8 cellular contexts compared by ENCODE assay signal in genomic region chr22:46734830-46735453, GRCh38.
DNase-seq lines count a peak whose midpoint lies in the region; ATAC-seq and TF ChIP-seq lines count a peak whose summit lies in the region.

No MANE protein-coding gene starts in this region.

- peaks cover 69% of the 10 kb centered on the region for H3K4me1 Mint-ChIP-seq in central memory CD8-positive, alpha-beta T cell
- peaks cover 74% of the 10 kb centered on the region for H3K4me1 Mint-ChIP-seq in nephron progenitor cell

- peaks cover 38% of the 10 kb centered on the region for H3K36me3 Mint-ChIP-seq in central memory CD8-positive, alpha-beta T cell (ENCODE audit: insufficient read depth)
- H3K36me3 Mint-ChIP-seq in nephron progenitor cell (ENCODE audit: low read depth): peaks cover 5% of the 10 kb centered on the region

- no peaks in the 10 kb centered on the region for H3K9me3 Mint-ChIP-seq in central memory CD8-positive, alpha-beta T cell
- H3K9me3 Mint-ChIP-seq in nephron progenitor cell: no peaks in the 10 kb centered on the region

- no peak for TF ChIP-seq CTCF in nephron progenitor cell (IDR thresholded peaks at IDR 0.05)

- no peaks in the 10 kb centered on the region for H3K27me3 Mint-ChIP-seq in central memory CD8-positive, alpha-beta T cell
- H3K27me3 Mint-ChIP-seq in nephron progenitor cell (ENCODE audit: low read depth, poor library complexity): peaks cover 7% of the 10 kb centered on the region

- H3K27ac Mint-ChIP-seq in central memory CD8-positive, alpha-beta T cell (ENCODE audit: low read depth): peak overlapping the region; percentile 88
- H3K27ac Mint-ChIP-seq in nephron progenitor cell: peak overlapping the region; percentile 71

- ATAC-seq in central memory CD8-positive, alpha-beta T cell (replicated peaks; ENCODE audit: extremely low read depth, poor library complexity, severe bottlenecking): peak; percentile 41
- ATAC-seq in GM21529 (IDR thresholded peaks at IDR 0.05; ENCODE audit: unreplicated experiment): no peak

- peak overlapping the region; percentile 98 for H3K4me3 Mint-ChIP-seq in central memory CD8-positive, alpha-beta T cell
- peak overlapping the region; percentile 61 for H3K4me3 Mint-ChIP-seq in nephron progenitor cell

- peak; percentile 60 for DNase-seq in activated T-cell treated with anti-CD3 and anti-CD28 coated beads for 1 hour (ENCODE audit: low read depth)
- DNase-seq in activated T-cell treated with anti-CD3 and anti-CD28 coated beads for 4 hours: no peak
- peak; percentile 54 for DNase-seq in UCSD-AML1 (lab: John Stamatoyannopoulos, UW; ENCODE audit: unreplicated experiment)
- peak; percentile 39 to 56 for DNase-seq in central memory CD8-positive, alpha-beta T cell (ENCODE audit: low spot score in 2 of 2)
- DNase-seq in nephron progenitor cell: no peak
- DNase-seq in NCI-H2196 treated with DMSO at 0.1 percent for 48 hours (lab: John Stamatoyannopoulos, UW; ENCODE audit: unreplicated experiment): no peak
- no peak for DNase-seq in LoVo (ENCODE audit: low spot score)

Comparison
In these comparisons a context has a peak if more than half of its experiments do, and no peak if none do; other contexts are left out.
1. DNase-seq: peak in activated T-cell treated with anti-CD3 and anti-CD28 coated beads for 1 hour (single experiment), UCSD-AML1 (single experiment) and central memory CD8-positive, alpha-beta T cell (2 of 2); none in activated T-cell treated with anti-CD3 and anti-CD28 coated beads for 4 hours (single experiment), nephron progenitor cell (single experiment), NCI-H2196 treated with DMSO at 0.1 percent for 48 hours (single experiment) and LoVo (single experiment).